In the genomic region with DNA sequence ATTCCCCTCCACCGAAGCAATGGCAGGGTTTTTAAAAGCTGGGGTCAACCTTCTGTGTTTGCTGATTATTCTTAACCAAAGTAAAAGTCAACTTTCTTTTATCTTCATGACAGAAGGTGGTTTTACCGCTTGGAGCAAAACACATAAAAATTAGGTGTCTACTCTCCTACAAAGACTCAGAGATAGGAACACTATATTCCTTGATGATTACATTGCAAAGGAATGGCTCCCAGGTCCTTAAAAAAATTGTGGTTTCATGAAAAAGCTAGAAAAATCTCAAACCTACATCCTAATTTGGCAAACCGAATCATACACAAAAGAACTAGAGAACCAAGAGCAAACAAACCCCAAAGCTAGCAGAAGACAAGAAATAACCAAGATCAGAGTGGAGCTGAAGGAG, we compare ENCODE assay signal across 25 cellular contexts.
"Had no signal": no experiment of that assay in that cellular context is flagged by ENCODE, and none has a peak within 500 bp of the region (broad histone marks: within the 10 kb centered on the region; RNA-seq: fewer than 3 reads in every experiment).

No MANE protein-coding gene starts in this region.

- ATAC-seq: activated CD8-positive, alpha-beta memory T cell treated with anti-CD3 and anti-CD28 coated beads, Interleukin-2, amount 10 ng/mL, durations not matched to agents 7 days and 5 days; PC-3; T-helper 17 cell; WTC11 had no signal

- H3K36me3 Mint-ChIP-seq: activated CD8-positive, alpha-beta memory T cell treated with anti-CD3 and anti-CD28 coated beads, Interleukin-2, amount 10 ng/mL, durations not matched to agents 7 days and 5 days; activated naive CD8-positive, alpha-beta T cell; brain; WTC11 had no signal

- H3K9me3 ChIP-seq: MG63 had no signal

- H3K27ac Mint-ChIP-seq: activated CD8-positive, alpha-beta memory T cell treated with anti-CD3 and anti-CD28 coated beads, Interleukin-2, amount 10 ng/mL, durations not matched to agents 7 days and 5 days; activated naive CD8-positive, alpha-beta T cell; activated T-cell treated with anti-CD3 and anti-CD28 coated beads, Interleukin-2, amount 50 U/mL, for 24 hours; activated T-helper 1 cell treated with anti-CD3 and anti-CD28 coated beads, Interleukin-12 subunit alpha, Interleukin-12 subunit beta, Interleukin-2, Interleukin-4 antibody, amounts not matched to agents 30 ng/mL and 10 ng/mL and 1 ng/mL, durations not matched to agents 14 hours and 24 hours and 36 hours; brain; T-helper 17 cell; WTC11 had no signal

- H3K9ac ChIP-seq: KMS-11 had no signal

- H3K4me2 ChIP-seq: KMS-11 had no signal

- H3K27me3 ChIP-seq: MG63 had no signal

- H3K36me3 ChIP-seq: MG63 had no signal

- H3K4me3 ChIP-seq: MG63 had no signal

- DNase-seq: activated CD4-positive, alpha-beta T cell treated with anti-CD3 and anti-CD28 coated beads for 48 hours; activated CD4-positive, alpha-beta T cell treated with anti-CD3 and anti-CD28 coated beads, Interleukin-2, amount 50 U/mL, for 4 hours; activated CD4-positive, CD25-positive, alpha-beta regulatory T cell treated with anti-CD3 and anti-CD28 coated beads, Interleukin-2, amount 50 U/mL, for 72 hours; activated CD8-positive, alpha-beta memory T cell treated with anti-CD3 and anti-CD28 coated beads, Interleukin-2, amount 10 ng/mL, durations not matched to agents 7 days and 5 days; activated effector memory CD4-positive, alpha-beta T cell treated with anti-CD3 and anti-CD28 coated beads, Interleukin-2, amount 50 U/mL, for 16 hours; activated naive CD4-positive, alpha-beta T cell treated with Interleukin-2 at 50 U/mL for 16 hours; activated T-cell treated with anti-CD3 and anti-CD28 coated beads, Interleukin-2, amount 50 U/mL, for 24 hours; MG63; MV-4-11; NCI-H1105; NCI-H1436; NCI-H1694 treated with DMSO at 0.1 percent for 48 hours; NCI-H2029 treated with DMSO at 0.1 percent for 48 hours; NCI-H510A treated with DMSO at 0.1 percent for 48 hours; NK-92 treated with Interleukin-12 subunit alpha and Interleukin-12 subunit beta, amount 100 ng/mL, for 24 hours; PC-3; SHP77 treated with DMSO at 0.1 percent for 48 hours; T-helper 17 cell; T-helper 9 cell had no signal

- H3K27me3 Mint-ChIP-seq: activated CD8-positive, alpha-beta memory T cell treated with anti-CD3 and anti-CD28 coated beads, Interleukin-2, amount 10 ng/mL, durations not matched to agents 7 days and 5 days; activated naive CD8-positive, alpha-beta T cell; activated T-cell treated with anti-CD3 and anti-CD28 coated beads, Interleukin-2, amount 50 U/mL, for 24 hours; central memory CD8-positive, alpha-beta T cell; T-helper 17 cell had no signal

- H3K4me3 Mint-ChIP-seq: activated CD8-positive, alpha-beta memory T cell treated with anti-CD3 and anti-CD28 coated beads, Interleukin-2, amount 10 ng/mL, durations not matched to agents 7 days and 5 days; activated naive CD8-positive, alpha-beta T cell; activated T-cell treated with anti-CD3 and anti-CD28 coated beads, Interleukin-2, amount 50 U/mL, for 24 hours; activated T-helper 1 cell treated with anti-CD3 and anti-CD28 coated beads, Interleukin-12 subunit alpha, Interleukin-12 subunit beta, Interleukin-2, Interleukin-4 antibody, amounts not matched to agents 30 ng/mL and 10 ng/mL and 1 ng/mL, durations not matched to agents 14 hours and 24 hours and 36 hours; brain; central memory CD8-positive, alpha-beta T cell; T-helper 17 cell; WTC11 had no signal

- H3K27ac ChIP-seq: KMS-11 had no signal

- H3K4me1 Mint-ChIP-seq: activated CD8-positive, alpha-beta memory T cell treated with anti-CD3 and anti-CD28 coated beads, Interleukin-2, amount 10 ng/mL, durations not matched to agents 7 days and 5 days; central memory CD8-positive, alpha-beta T cell; T-helper 17 cell had no signal
